ENCODE assay signal across 9 cellular contexts in genomic region chr17:7886227-7887037, GRCh38. TPM values are rescaled to one million over a fixed set of nuclear protein-coding genes. Genes with fewer than 3 reads are reported as not detected.
A peak's percentile ranks its signal among the peaks of the same experiment; 100 is the strongest.
DNase-seq lines count a peak whose midpoint lies in the region; ATAC-seq, FAIRE-seq and TF ChIP-seq lines count a peak whose summit lies in the region.
"Had no signal": no experiment of that assay in that cellular context is flagged by ENCODE, and none has a peak within 500 bp of the region (broad histone marks: within the 10 kb centered on the region; RNA-seq: fewer than 3 reads in every experiment).

No MANE protein-coding gene starts in this region.

- no peaks in the 10 kb centered on the region for H3K27me3 ChIP-seq in CD4-positive, alpha-beta T cell (ENCODE audit: control insufficient read depth, insufficient read depth, low read length)
- H3K27me3 ChIP-seq in brain microvascular endothelial cell (replicated peaks) (no peaks in the 10 kb centered on the region), layer of hippocampus (ENCODE audit: control insufficient read depth, insufficient read depth, low read length) (no peaks in the 10 kb centered on the region)

- TF ChIP-seq CTCF in CD4-positive, alpha-beta T cell (IDR thresholded peaks at IDR 0.05), result no peak
- TF ChIP-seq CTCF in brain microvascular endothelial cell (IDR thresholded peaks at IDR 0.05; ENCODE audit: low read depth, low read length, missing control alignments), result peak; percentile 41

- H3K27ac Mint-ChIP-seq in CD4-positive, alpha-beta T cell, result no peak overlapping the region
- H3K27ac Mint-ChIP-seq: stimulated activated naive CD8-positive, alpha-beta T cell treated with anti-CD3 and anti-CD28 coated beads, Interleukin-15, Interleukin-2, amounts not matched to agents 100 ng/mL and 50 ng/mL, for 24 hours had no signal

- CTCF ChIA-PET in CD4-positive, alpha-beta T cell (lab: Charles Lee), result interaction anchor here (1.0 to 1.3 kb wide), 2 partner anchors 12 to 104 kb away, joined by 3 to 5 read pairs; no protein-coding TSS in a partner anchor

- no peak overlapping the region for H3K4me3 Mint-ChIP-seq in CD4-positive, alpha-beta T cell
- H3K4me3 Mint-ChIP-seq: stimulated activated naive CD8-positive, alpha-beta T cell treated with anti-CD3 and anti-CD28 coated beads, Interleukin-15, Interleukin-2, amounts not matched to agents 100 ng/mL and 50 ng/mL, for 24 hours had no signal

- no peaks in the 10 kb centered on the region for H3K9me3 Mint-ChIP-seq in CD4-positive, alpha-beta T cell
- H3K9me3 Mint-ChIP-seq: stimulated activated naive CD8-positive, alpha-beta T cell treated with anti-CD3 and anti-CD28 coated beads, Interleukin-15, Interleukin-2, amounts not matched to agents 100 ng/mL and 50 ng/mL, for 24 hours had no signal

- peak; percentile 10 for ATAC-seq in CD4-positive, alpha-beta T cell (ENCODE audit: poor library complexity)
- no peak for ATAC-seq in HG03196 (IDR thresholded peaks at IDR 0.05; ENCODE audit: unreplicated experiment)

- DNase-seq in CD4-positive, alpha-beta T cell, result peak; percentile 23 to 75 (median 56)
- DNase-seq in HTR-8/SVneo (ENCODE audit: insufficient read length, low spot score) (peak; percentile 18), T-helper 2 cell (peak; percentile 25 to 77 (median 59)), brain microvascular endothelial cell (peak; percentile 21), hippocampal formation (lab: John Stamatoyannopoulos, UW) (no peak)
- peak in 2 of 3 experiments; percentile 15 to 28 for DNase-seq in stimulated activated CD4-positive, alpha-beta T cell treated with anti-CD3 and anti-CD28 coated beads, TNF-alpha, amount 100 ng/mL, for 4 hours (ENCODE audit: low read depth in 3 of 3)

- peak overlapping the region; percentile 81 for H3K4me3 ChIP-seq in brain microvascular endothelial cell (ENCODE audit: low read depth, low read length)

- H3K9me3 ChIP-seq in CD4-positive, alpha-beta T cell (ENCODE audit: control insufficient read depth, low read length), result no peaks in the 10 kb centered on the region

- H3K36me3 Mint-ChIP-seq in CD4-positive, alpha-beta T cell (ENCODE audit: low read depth), result peaks cover 4% of the 10 kb centered on the region

- intact Hi-C loops in CD4-positive, alpha-beta T cell (cut with DNase I, micrococcal nuclease), result loop anchor here (1.0 to 5.0 kb wide), 5 partner anchors 24 to 52 kb away; partner anchors contain the start of genes CNTROB (in 1 of the 2), KDM6B (in 1 of the 2), NAA38 (in 1 of the 2) and TRAPPC1 (in 1 of the 2)

- H3K27ac ChIP-seq in CD4-positive, alpha-beta T cell (ENCODE audit: low read depth, low read length), result peak overlapping the region; percentile 96
- H3K27ac ChIP-seq in brain microvascular endothelial cell, result peak overlapping the region; percentile 71
- H3K27ac ChIP-seq in layer of hippocampus (ENCODE audit: low read depth, low read length), result peak overlapping the region; percentile 93

- peaks cover 11% of the 10 kb centered on the region for H3K36me3 ChIP-seq in brain microvascular endothelial cell (replicated peaks)

- in situ Hi-C loops in brain microvascular endothelial cell (cut with HindIII; ENCODE audit: low pct_ligation_motif_present, low sequenced_read_pairs), result no loop called here

- no peaks in the 10 kb centered on the region for H3K27me3 Mint-ChIP-seq in CD4-positive, alpha-beta T cell
- H3K27me3 Mint-ChIP-seq: stimulated activated naive CD8-positive, alpha-beta T cell treated with anti-CD3 and anti-CD28 coated beads, Interleukin-15, Interleukin-2, amounts not matched to agents 100 ng/mL and 50 ng/mL, for 24 hours had no signal

- POLR2A ChIA-PET in CD4-positive, alpha-beta T cell (lab: Charles Lee), result interaction anchor here (0.9 to 1.9 kb wide), 8 partner anchors 18 to 103 kb away, joined by 3 to 18 read pairs (median 4); partner anchors contain the start of genes CNTROB, NAA38, RNF227 and TRAPPC1

- peaks cover 6% of the 10 kb centered on the region for H3K4me1 Mint-ChIP-seq in CD4-positive, alpha-beta T cell (ENCODE audit: low read depth)

- FAIRE-seq in HTR-8/SVneo (lab: Jason Lieb, UNC), result no peak

RNA-seq across cellular contexts. Expression of gene CHD3, which starts 2.2 kb away (rescaled TPM):
- total RNA-seq in CD4-positive, alpha-beta T cell, result 100 to 1,000 TPM; 263 to 297 TPM

RNA-seq across cellular contexts. Expression of gene CYB5D1, which starts 28.6 kb away (rescaled TPM):
- 1 to 10 TPM; 8.7 TPM for total RNA-seq in CD4-positive, alpha-beta T cell

RNA-seq across cellular contexts. Expression of gene NAA38, which starts 29.1 kb away (rescaled TPM):
- total RNA-seq in CD4-positive, alpha-beta T cell, result 10 to 100 TPM; 15.4 to 16.3 TPM

RNA-seq across cellular contexts. Expression of gene RNF227, which starts 29.7 kb away (rescaled TPM):
- total RNA-seq in CD4-positive, alpha-beta T cell, result 1 to 10 TPM; 3.2 to 3.5 TPM

RNA-seq across cellular contexts. Expression of gene TMEM88, which starts 31.6 kb away (rescaled TPM):
- total RNA-seq in CD4-positive, alpha-beta T cell, result 10 to 100 TPM; 29.3 to 29.6 TPM

Comparison
In these comparisons a context has a peak if more than half of its experiments do, and no peak if none do; other contexts are left out.
1. DNase-seq: peak in CD4-positive, alpha-beta T cell (10 of 10), HTR-8/SVneo (single experiment), T-helper 2 cell (5 of 5), brain microvascular endothelial cell (single experiment) and stimulated activated CD4-positive, alpha-beta T cell treated with anti-CD3 and anti-CD28 coated beads, TNF-alpha, amount 100 ng/mL, for 4 hours (2 of 3); none in hippocampal formation (0 of 2).
2. Peak in every context shown above with its lines, with median percentiles within 50 percentile points of each other: H3K27ac ChIP-seq.